ENCODE assay signal across 20 cellular contexts in the genomic region with DNA sequence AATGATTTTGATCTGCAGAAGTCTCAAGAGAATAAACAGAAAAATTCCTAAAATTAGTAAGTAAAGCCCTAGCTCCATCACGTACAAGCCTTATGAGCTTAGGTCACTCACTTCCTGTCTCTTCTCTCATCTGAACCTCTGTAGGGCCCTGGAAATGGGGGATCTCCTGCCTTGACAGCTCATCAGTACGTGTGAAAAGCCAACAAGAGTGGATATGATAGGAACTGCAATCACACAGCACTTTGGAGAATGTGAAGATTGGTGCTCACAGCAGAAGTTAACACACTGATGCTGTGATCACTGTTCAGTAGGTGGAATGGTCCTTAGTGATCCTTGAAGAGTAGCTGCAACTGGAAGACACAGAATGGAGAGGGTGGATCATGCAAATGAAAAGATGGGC. TPM values are rescaled to one million over a fixed set of nuclear protein-coding genes. Genes with fewer than 3 reads are reported as not detected.
A peak's percentile ranks its signal among the peaks of the same experiment; 100 is the strongest.
DNase-seq lines count a peak whose midpoint lies in the region; ATAC-seq and TF ChIP-seq lines count a peak whose summit lies in the region.
"Had no signal": no experiment of that assay in that cellular context is flagged by ENCODE, and none has a peak within 500 bp of the region (broad histone marks: within the 10 kb centered on the region; RNA-seq: fewer than 3 reads in every experiment).

No MANE protein-coding gene starts in this region.

- no TSS peak for BruUV-seq in MCF 10A (replicated peaks; lab: Mats Ljungman, UMichigan)

- CTCF ChIA-PET in MCF 10A (lab: Yijun Ruan, JAX), result interaction anchor here (0.6 to 1.1 kb wide), 3 partner anchors 10 to 475 kb away, joined by 3 to 4 read pairs (median 3); no protein-coding TSS in a partner anchor
- CTCF ChIA-PET in activated naive CD4-positive, alpha-beta T cell treated with anti-CD3 and anti-CD28 coated beads for 36 hours (lab: Charles Lee), result interaction anchor here (1.3 kb wide), 1 partner anchor 9 kb away, joined by 4 read pairs; no protein-coding TSS in a partner anchor

- no peak overlapping the region for H3K4me2 ChIP-seq in fibroblast of lung (ENCODE audit: extremely low read depth, insufficient read depth, low read length)

- H4K20me1 ChIP-seq in fibroblast of lung (ENCODE audit: control insufficient read depth, extremely low read depth, insufficient read depth, low read length), result no peaks in the 10 kb centered on the region

- no peaks in the 10 kb centered on the region for H3K36me3 ChIP-seq in breast epithelium
- no peaks in the 10 kb centered on the region for H3K36me3 ChIP-seq in SJSA1
- H3K36me3 ChIP-seq in fibroblast of lung (ENCODE audit: control insufficient read depth, insufficient read depth, low read length), result no peaks in the 10 kb centered on the region
- H3K36me3 ChIP-seq: esophagus squamous epithelium, thyroid gland had no signal

- peaks cover 12% of the 10 kb centered on the region for H3K4me1 Mint-ChIP-seq in MCF 10A (ENCODE audit: insufficient read depth, unreplicated experiment)
- H3K4me1 Mint-ChIP-seq in activated naive CD4-positive, alpha-beta T cell treated with anti-CD3 and anti-CD28 coated beads for 36 hours (ENCODE audit: low read depth), result peaks cover 4% of the 10 kb centered on the region
- H3K4me1 Mint-ChIP-seq: nephron had no signal

- intact Hi-C loops in MCF 10A (cut with micrococcal nuclease) (no loop called here), breast epithelium (cut with DNase I; ENCODE audit: low total_unique reads) (no loop called here)
- intact Hi-C loops in activated naive CD4-positive, alpha-beta T cell treated with anti-CD3 and anti-CD28 coated beads for 36 hours (cut with micrococcal nuclease), result no loop called here

- peaks cover 8% of the 10 kb centered on the region for H3K9me3 Mint-ChIP-seq in MCF 10A (ENCODE audit: unreplicated experiment)
- no peaks in the 10 kb centered on the region for H3K9me3 Mint-ChIP-seq in activated naive CD4-positive, alpha-beta T cell treated with anti-CD3 and anti-CD28 coated beads for 36 hours
- H3K9me3 Mint-ChIP-seq: CD8-positive, alpha-beta T cell; nephron; stimulated activated memory B cell treated with anti-CD40 and anti-IgM and Interleukin-4, amounts not matched to agents 10 μg/mL and 1 μg/mL and 100 μg/mL, for 72 hours had no signal

- H3K4me3 Mint-ChIP-seq in MCF 10A (ENCODE audit: unreplicated experiment), result peak overlapping the region; percentile 25
- H3K4me3 Mint-ChIP-seq in activated naive CD4-positive, alpha-beta T cell treated with anti-CD3 and anti-CD28 coated beads for 36 hours, result no peak overlapping the region
- H3K4me3 Mint-ChIP-seq: CD8-positive, alpha-beta T cell; nephron; stimulated activated memory B cell treated with anti-CD40 and anti-IgM and Interleukin-4, amounts not matched to agents 10 μg/mL and 1 μg/mL and 100 μg/mL, for 72 hours had no signal

- H3K9ac ChIP-seq in fibroblast of lung (ENCODE audit: insufficient read depth, low read length), result no peak overlapping the region

- H3K27me3 ChIP-seq in breast epithelium, result no peaks in the 10 kb centered on the region
- no peaks in the 10 kb centered on the region for H3K27me3 ChIP-seq in SJSA1 (replicated peaks)
- no peaks in the 10 kb centered on the region for H3K27me3 ChIP-seq in fibroblast of lung (ENCODE audit: control insufficient read depth, insufficient read depth, low read length)
- H3K27me3 ChIP-seq: body of pancreas, thyroid gland had no signal

- no peaks in the 10 kb centered on the region for H3K79me2 ChIP-seq in fibroblast of lung (ENCODE audit: control insufficient read depth, insufficient read depth, low read length)

- no peak for DNase-seq in MCF 10A (ENCODE audit: unreplicated experiment)
- DNase-seq in breast epithelium (ENCODE audit: low spot score in 2 of 2), result no peak
- no peak for DNase-seq in SJSA1 (ENCODE audit: low read depth in 1 of 2, low spot score in 2 of 2)
- no peak for DNase-seq in fibroblast of lung (ENCODE audit: low read depth in 2 of 2)
- DNase-seq in activated naive CD4-positive, alpha-beta T cell treated with anti-CD3 and anti-CD28 coated beads for 36 hours, result no peak
- no peak for DNase-seq in NCI-H2107 (lab: John Stamatoyannopoulos, UW)
- DNase-seq: activated naive CD4-positive, alpha-beta T cell treated with Interleukin-2 at 50 U/mL for 16 hours; activated T-cell treated with anti-CD3 and anti-CD28 coated beads for 4 hours; CD8-positive, alpha-beta T cell; esophagus squamous epithelium; islet precursor cell; MM.1S; NCI-H510A had no signal

- H3K27ac ChIP-seq in breast epithelium, result no peak overlapping the region
- peak overlapping the region; percentile 79 for H3K27ac ChIP-seq in SJSA1
- H3K27ac ChIP-seq in fibroblast of lung (ENCODE audit: insufficient read depth, low read length), result no peak overlapping the region
- H3K27ac ChIP-seq: thyroid gland had no signal

- peak overlapping the region; percentile 63 for H2AFZ ChIP-seq in fibroblast of lung (ENCODE audit: low read length)

- H3K27ac Mint-ChIP-seq in MCF 10A (ENCODE audit: low read depth, unreplicated experiment), result no peak overlapping the region
- no peak overlapping the region for H3K27ac Mint-ChIP-seq in activated naive CD4-positive, alpha-beta T cell treated with anti-CD3 and anti-CD28 coated beads for 36 hours
- H3K27ac Mint-ChIP-seq: CD8-positive, alpha-beta T cell; nephron; stimulated activated memory B cell treated with anti-CD40 and anti-IgM and Interleukin-4, amounts not matched to agents 10 μg/mL and 1 μg/mL and 100 μg/mL, for 72 hours had no signal

- H3K27me3 Mint-ChIP-seq in MCF 10A (ENCODE audit: insufficient read depth, unreplicated experiment), result no peaks in the 10 kb centered on the region
- H3K27me3 Mint-ChIP-seq in activated naive CD4-positive, alpha-beta T cell treated with anti-CD3 and anti-CD28 coated beads for 36 hours (ENCODE audit: low read depth), result peaks cover 37% of the 10 kb centered on the region

- TF ChIP-seq CTCF in MCF 10A (IDR thresholded peaks at IDR 0.05; ENCODE audit: unreplicated experiment) (no peak), breast epithelium (IDR thresholded peaks at IDR 0.05) (no peak), fibroblast of lung (conservative IDR thresholded peaks at IDR 0.05 in 1 of 2, IDR thresholded peaks at IDR 0.05 in 1 of 2; ENCODE audit: low read depth in 1 of 2, low read length in 2 of 2) (no peak)

- POLR2A ChIA-PET in MCF 10A (lab: Yijun Ruan, JAX), result interaction anchor here (0.7 to 1.4 kb wide), 3 partner anchors 10 to 126 kb away, joined by 3 to 4 read pairs (median 4); no protein-coding TSS in a partner anchor

- H3K4me1 ChIP-seq in breast epithelium, result no peaks in the 10 kb centered on the region
- peaks cover 28% of the 10 kb centered on the region for H3K4me1 ChIP-seq in SJSA1 (replicated peaks)
- peaks cover 11% of the 10 kb centered on the region for H3K4me1 ChIP-seq in fibroblast of lung (ENCODE audit: control insufficient read depth, extremely low read depth, insufficient read depth, low read length)

- ATAC-seq in GM21381 (IDR thresholded peaks at IDR 0.05; ENCODE audit: unreplicated experiment) (no peak), GM19455 (IDR thresholded peaks at IDR 0.05; ENCODE audit: unreplicated experiment) (no peak)
- ATAC-seq: CD8-positive, alpha-beta T cell; stimulated activated memory B cell treated with anti-CD40 and anti-IgM and Interleukin-4, amounts not matched to agents 10 μg/mL and 1 μg/mL and 100 μg/mL, for 72 hours had no signal

- TF ChIP-seq POLR2A in breast epithelium (IDR thresholded peaks at IDR 0.05), result no peak

- no peaks in the 10 kb centered on the region for H3K36me3 Mint-ChIP-seq in MCF 10A (ENCODE audit: insufficient read depth, unreplicated experiment)
- H3K36me3 Mint-ChIP-seq in activated naive CD4-positive, alpha-beta T cell treated with anti-CD3 and anti-CD28 coated beads for 36 hours (ENCODE audit: low read depth), result no peaks in the 10 kb centered on the region
- H3K36me3 Mint-ChIP-seq: CD8-positive, alpha-beta T cell; stimulated activated memory B cell treated with anti-CD40 and anti-IgM and Interleukin-4, amounts not matched to agents 10 μg/mL and 1 μg/mL and 100 μg/mL, for 72 hours had no signal

- H3K4me3 ChIP-seq in breast epithelium (no peak overlapping the region), SJSA1 (no peak overlapping the region), fibroblast of lung (replicated peaks in 1 of 4; ENCODE audit: control extremely low read depth in 1 of 4, insufficient read depth in 1 of 4, low read depth in 3 of 4, low read length in 4 of 4) (no peak overlapping the region)
- H3K4me3 ChIP-seq: body of pancreas, esophagus squamous epithelium, thyroid gland had no signal

- H3K9me3 ChIP-seq in breast epithelium (no peaks in the 10 kb centered on the region), SJSA1 (replicated peaks) (peaks cover 4% of the 10 kb centered on the region; the same call in 1 of the 2 replicates), fibroblast of lung (ENCODE audit: control insufficient read depth, insufficient read depth, low read depth, low read length) (no peaks in the 10 kb centered on the region)
- H3K9me3 ChIP-seq: body of pancreas, esophagus squamous epithelium, thyroid gland had no signal

RNA-seq across cellular contexts. Expression of gene ALDH1L1, which starts 27.8 kb away (rescaled TPM):
- 1.5 and 1.9 TPM in 2 replicates for total RNA-seq in MCF 10A (2022)
- 10 to 100 TPM; 10.8 to 88.3 (median 29.0) TPM for total RNA-seq in breast epithelium
- not detected in 2 replicates for total RNA-seq in SJSA1 (2014; rRNA removed; shearing (Covaris generic))
- not detected in 2 replicates for total RNA-seq in fibroblast of lung
- polyA plus RNA-seq in fibroblast of lung, result not detected in 2 replicates
- not detected in 2 replicates for polyA plus RNA-seq in fibroblast of lung (2012)
- polyA minus RNA-seq in fibroblast of lung (ENCODE audit: low replicate concordance), result not detected in 2 replicates
- not detected for total RNA-seq in activated naive CD4-positive, alpha-beta T cell treated with anti-CD3 and anti-CD28 coated beads for 36 hours
- total RNA-seq: CD8-positive, alpha-beta T cell; OCI-LY7 had no signal
